ENCODE assay signal across 8 cellular contexts in the genomic region with DNA sequence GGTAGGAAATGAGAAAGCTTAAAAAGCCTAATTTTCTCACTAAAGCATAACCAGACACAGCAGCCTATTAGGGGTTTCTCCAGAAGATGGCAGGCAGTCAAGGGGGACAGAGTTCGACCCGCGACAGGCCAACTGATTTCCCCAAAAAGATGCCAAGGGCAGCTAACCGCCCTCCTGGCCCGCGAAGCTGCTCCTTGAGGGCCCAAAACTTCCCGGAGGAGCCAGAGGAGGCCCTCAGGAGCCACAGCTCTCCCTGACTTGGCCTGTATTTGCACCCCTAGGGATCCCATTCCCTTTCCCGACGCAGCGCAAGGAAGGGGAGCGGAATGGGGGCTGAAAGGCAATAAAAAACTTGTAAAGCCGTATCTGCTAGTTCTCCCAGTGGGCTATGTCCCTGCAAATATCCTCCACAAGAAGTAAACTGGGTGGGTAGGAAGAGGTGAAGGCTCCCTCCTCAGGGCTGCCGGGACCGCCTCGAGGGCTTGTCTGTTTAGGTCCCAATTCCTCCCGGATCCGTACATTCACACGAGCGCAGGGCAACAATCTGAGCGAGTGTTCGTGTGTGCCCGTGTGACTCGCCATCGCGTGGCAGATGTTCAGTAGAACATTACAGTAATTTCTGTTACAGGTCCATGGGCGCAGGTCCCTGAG. TPM values are rescaled to one million over a fixed set of nuclear protein-coding genes. Genes with fewer than 3 reads are reported as not detected.
DNase-seq lines count a peak whose midpoint lies in the region; ATAC-seq and TF ChIP-seq lines count a peak whose summit lies in the region.

No MANE protein-coding gene starts in this region.

- intact Hi-C loops in spleen (cut with DNase I; ENCODE audit: low total_unique reads), result no loop called here

- no peaks in the 10 kb centered on the region for H3K9me3 Mint-ChIP-seq in activated naive CD4-positive, alpha-beta T cell treated with anti-CD3 and anti-CD28 coated beads, Interleukin-2, amount 50 U/mL, for 72 hours

- TF ChIP-seq CTCF in spleen (IDR thresholded peaks at IDR 0.05 in 8 of 11, conservative IDR thresholded peaks at IDR 0.05 in 3 of 11), result peak in 2 of 11 experiments; percentile 9 to 12

- ATAC-seq in HG03045 (IDR thresholded peaks at IDR 0.05; ENCODE audit: unreplicated experiment), result peak; percentile 11
- ATAC-seq in activated naive CD4-positive, alpha-beta T cell treated with anti-CD3 and anti-CD28 coated beads, Interleukin-2, amount 50 U/mL, for 72 hours, result no peak

- H3K36me3 Mint-ChIP-seq in activated naive CD4-positive, alpha-beta T cell treated with anti-CD3 and anti-CD28 coated beads, Interleukin-2, amount 50 U/mL, for 72 hours, result peaks cover 0 to 6% of the 10 kb centered on the region in 2 donors

- H3K27me3 ChIP-seq in iPS DF 6.9 (ENCODE audit: control insufficient read depth, insufficient read depth, low read length) (no peaks in the 10 kb centered on the region), spleen (replicated peaks in 1 of 7) (no peaks in the 10 kb centered on the region)

- no CpG with 5 or more reads among the region's 26 CpGs for WGBS in iPS DF 6.9 (ENCODE audit: insufficient coverage, insufficient read length)
- 3 to 6% (median 4%) methylated on average over 20 to 26 of the region's 26 CpGs for WGBS in spleen, 5 donors

- DNase-seq in NCI-H2227 (lab: John Stamatoyannopoulos, UW; ENCODE audit: unreplicated experiment) (peak; percentile 23), NCI-H2227 treated with DMSO at 0.1 percent for 48 hours (lab: John Stamatoyannopoulos, UW) (no peak), iPS DF 6.9 (ENCODE audit: low read depth, low spot score) (no peak), spleen (peak; percentile 84), COLO829 (ENCODE audit: low spot score) (no peak), NCI-H345 (lab: John Stamatoyannopoulos, UW) (no peak)
- no peak for DNase-seq in activated naive CD4-positive, alpha-beta T cell treated with anti-CD3 and anti-CD28 coated beads, Interleukin-2, amount 50 U/mL, for 72 hours (ENCODE audit: low spot score in 2 of 2)

- H3K36me3 ChIP-seq in iPS DF 6.9 (ENCODE audit: control insufficient read depth, insufficient read depth, low read length) (peaks cover 3% of the 10 kb centered on the region), spleen (peaks cover 0 to 14% (median 2%) of the 10 kb centered on the region in 6 donors)

- no peak overlapping the region for H3K27ac ChIP-seq in iPS DF 6.9 (ENCODE audit: low read length)
- H3K27ac ChIP-seq in spleen, result peak overlapping the region; percentile 88 to 99 (median 98)

- H3K9me3 ChIP-seq in iPS DF 6.9 (ENCODE audit: control insufficient read depth, insufficient read depth, low read length) (no peaks in the 10 kb centered on the region), spleen (no peaks in the 10 kb centered on the region)

- H3K4me1 ChIP-seq in iPS DF 6.9 (ENCODE audit: control insufficient read depth, insufficient read depth, low read length) (no peaks in the 10 kb centered on the region), spleen (peaks cover 39 to 89% (median 79%) of the 10 kb centered on the region in 6 donors)

- H3K4me3 ChIP-seq in iPS DF 6.9 (ENCODE audit: low read length) (peak overlapping the region; percentile 73), spleen (peak overlapping the region; percentile 74 to 97 (median 82))

- H3K27ac Mint-ChIP-seq in activated naive CD4-positive, alpha-beta T cell treated with anti-CD3 and anti-CD28 coated beads, Interleukin-2, amount 50 U/mL, for 72 hours, result peak overlapping the region; percentile 95 to 99

- no peak for TF ChIP-seq POLR2A in spleen (IDR thresholded peaks at IDR 0.05)

RNA-seq across cellular contexts. Expression of gene NAGK, which starts 0.8 kb away (rescaled TPM):
- total RNA-seq in activated naive CD4-positive, alpha-beta T cell treated with anti-CD3 and anti-CD28 coated beads, Interleukin-2, amount 50 U/mL, for 72 hours, result 10 to 100 TPM; 48.4 to 77.4 TPM
- total RNA-seq in spleen, result 100 to 1,000 TPM; 123 to 306 (median 181) TPM
- 100 to 1,000 TPM; 127 to 321 (median 266) TPM for polyA plus RNA-seq in spleen

Comparison
In these comparisons a context has a peak if more than half of its experiments do, and no peak if none do; other contexts are left out.
1. DNase-seq: peak in NCI-H2227 (single experiment) and spleen (single experiment); none in NCI-H2227 treated with DMSO at 0.1 percent for 48 hours (single experiment), activated naive CD4-positive, alpha-beta T cell treated with anti-CD3 and anti-CD28 coated beads, Interleukin-2, amount 50 U/mL, for 72 hours (0 of 2), iPS DF 6.9 (single experiment), COLO829 (single experiment) and NCI-H345 (single experiment).